Comparison of ENCODE assay signal across 4 cellular contexts in genomic region chr4:141439223-141439622, GRCh38.
TF ChIP-seq lines count a peak whose summit lies in the region.

No MANE protein-coding gene starts in this region.

TF ChIP-seq in HepG2, 621 proteins besides CTCF, POLR2A, EP300 and RAD21:
- peak; percentile 70 for TF ChIP-seq MAFF (IDR thresholded peaks at IDR 0.05; ENCODE audit: low read depth, low read length)
- TF ChIP-seq MAFK (conservative IDR thresholded peaks at IDR 0.05 in 1 of 2, IDR thresholded peaks at IDR 0.05 in 1 of 2; ENCODE audit: low read length in 2 of 2): peak; percentile 60 to 89
- no peak for TF ChIP-seq ZNF275 (CRISPR knock-in tag; IDR thresholded peaks at IDR 0.05; ENCODE audit: borderline replicate concordance)

TF ChIP-seq in A549, 52 proteins besides CTCF, POLR2A, EP300 and RAD21:
- peak; percentile 72 for TF ChIP-seq MAFK (IDR thresholded peaks at IDR 0.05; ENCODE audit: partially characterized antibody)
- no peak for TF ChIP-seq EHMT2 (IDR thresholded peaks at IDR 0.05; ENCODE audit: low read depth)

TF ChIP-seq in IMR-90, 13 proteins besides CTCF, POLR2A, EP300 and RAD21:
- no peak for TF ChIP-seq NFE2L2 (IDR thresholded peaks at IDR 0.05; ENCODE audit: low read depth, low read length)
- no peak for TF ChIP-seq CHD1 (IDR thresholded peaks at IDR 0.05; ENCODE audit: low read depth, low read length)
- peak; percentile 88 for TF ChIP-seq MAFK (IDR thresholded peaks at IDR 0.05; ENCODE audit: low read depth, low read length)
- no peak for TF ChIP-seq RFX5 (IDR thresholded peaks at IDR 0.05; ENCODE audit: low read depth, low read length)
- no peak for TF ChIP-seq MXI1 (IDR thresholded peaks at IDR 0.05; ENCODE audit: borderline replicate concordance, low read depth, low read length)
- no peak for TF ChIP-seq RCOR1 (IDR thresholded peaks at IDR 0.05; ENCODE audit: insufficient replicate concordance, low read length)

TF ChIP-seq in K562, 482 proteins besides CTCF, POLR2A, EP300 and RAD21:
- no peak for TF ChIP-seq AFF1 (IDR thresholded peaks at IDR 0.05; ENCODE audit: low read depth in 1 of 2, partially characterized antibody in 2 of 2)
- peak; percentile 44 for TF ChIP-seq MAFG (tag; conservative IDR thresholded peaks at IDR 0.05)
- peak; percentile 78 for TF ChIP-seq ZNF316 (IDR thresholded peaks at IDR 0.05)
- TF ChIP-seq MAFF (IDR thresholded peaks at IDR 0.05; ENCODE audit: low read length): peak; percentile 46; the same call in 1 of the 2 replicates
- 0 out of 2 replicates have a peak, but pooled peaks have one; percentile 33 for TF ChIP-seq MAFK (IDR thresholded peaks at IDR 0.05; ENCODE audit: low read length)
